Comparison of ENCODE assay signal across 14 cellular contexts in the genomic region with DNA sequence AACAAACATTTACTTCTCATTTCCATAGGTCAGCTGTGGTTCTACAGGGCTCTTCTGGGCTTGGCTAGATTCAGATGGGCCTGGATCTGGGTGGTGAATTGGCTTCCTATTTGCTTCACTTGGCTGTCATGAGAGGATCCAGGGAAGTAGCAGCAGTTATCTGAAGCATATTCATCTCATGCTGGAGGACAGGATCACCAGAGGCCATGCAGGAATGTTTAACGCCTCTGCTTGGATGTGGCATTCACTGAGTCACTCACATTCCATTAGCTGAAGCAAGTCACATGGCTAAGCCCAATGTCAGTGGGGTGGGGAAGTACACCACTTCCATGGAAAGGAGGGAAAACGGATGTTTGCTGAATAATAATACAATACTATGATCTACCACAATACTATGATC. TPM values are rescaled to one million over a fixed set of nuclear protein-coding genes. Genes with fewer than 3 reads are reported as not detected.
"Had no signal": no experiment of that assay in that cellular context is flagged by ENCODE, and none has a peak within 500 bp of the region (broad histone marks: within the 10 kb centered on the region; RNA-seq: fewer than 3 reads in every experiment).

No MANE protein-coding gene starts in this region.

RNA-seq across cellular contexts. Expression of a gene that starts 15.2 kb away (rescaled TPM):
- total RNA-seq: activated CD4-positive, alpha-beta memory T cell treated with anti-CD3 and anti-CD28 coated beads, Interleukin-2, amount 10 ng/mL, durations not matched to agents 7 days and 5 days; activated CD4-positive, alpha-beta T cell treated with anti-CD3 and anti-CD28 coated beads, Interleukin-2, amount 10 ng/mL, durations not matched to agents 7 days and 5 days; activated naive CD4-positive, alpha-beta T cell treated with anti-CD3 and anti-CD28 coated beads, Interleukin-2, amount 50 U/mL, for 72 hours; activated naive CD8-positive, alpha-beta T cell treated with anti-CD3 and anti-CD28 coated beads, Interleukin-2, amount 10 ng/mL, durations not matched to agents 7 days and 5 days; activated T-cell treated with anti-CD3 and anti-CD28 coated beads, Interleukin-2, amount 50 U/mL, for 72 hours; ascending aorta; cardiac muscle cell; esophagus muscularis mucosa; fibroblast of lung; fibroblast of villous mesenchyme; gastroesophageal sphincter; glomerular endothelial cell; T-cell; T-helper 2 cell treated with Interferon-gamma antibody and Interleukin-4, amounts not matched to agents 100 ng/mL and 5 ng/mL, for 36 hours had no signal
- polyA plus RNA-seq: cardiac muscle cell, fibroblast of lung had no signal
